Comparison of ENCODE assay signal across 39 cellular contexts in the genomic region with DNA sequence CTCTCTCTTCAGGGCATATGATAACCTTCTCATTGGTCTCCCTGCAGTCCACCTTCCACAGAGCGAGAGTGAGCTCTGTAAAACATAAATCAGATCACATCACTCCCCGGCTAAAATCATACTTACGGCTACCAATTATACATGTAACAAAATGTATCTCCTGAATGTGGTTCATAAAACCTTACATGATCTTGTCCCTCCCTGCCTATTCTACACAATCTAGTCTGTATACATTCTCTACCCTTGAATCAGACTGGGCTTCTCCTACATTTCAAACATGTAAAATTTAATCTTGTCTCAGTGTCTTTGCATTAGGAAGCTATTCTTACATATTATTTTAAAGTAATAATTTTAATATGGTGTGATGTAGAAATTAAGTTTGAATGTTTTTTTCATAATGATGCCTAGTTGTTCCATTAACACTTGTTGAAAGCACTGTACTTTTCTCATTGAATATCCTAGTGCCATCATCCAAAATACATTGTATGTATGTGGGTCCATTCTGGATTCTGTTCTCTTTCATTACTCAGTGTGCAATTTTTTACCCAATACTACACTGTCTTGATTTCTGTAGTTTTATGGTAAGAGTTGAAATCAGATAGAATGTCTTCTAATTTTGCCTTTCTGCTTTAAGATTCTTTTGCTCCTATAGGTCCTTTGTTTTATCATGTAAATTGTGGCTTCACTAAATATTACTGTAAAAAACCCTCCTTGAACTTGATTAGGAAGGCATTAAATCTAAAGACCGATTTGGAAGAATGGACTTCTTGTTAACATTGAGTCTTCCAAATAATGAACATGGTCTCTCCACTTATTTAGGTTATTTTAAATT.
"Had no signal": no experiment of that assay in that cellular context is flagged by ENCODE, and none has a peak within 500 bp of the region (broad histone marks: within the 10 kb centered on the region; RNA-seq: fewer than 3 reads in every experiment).

No MANE protein-coding gene starts in this region.

- H3K9me3 ChIP-seq: adrenal gland, ascending aorta, body of pancreas, breast epithelium had no signal

- H3K36me3 ChIP-seq: adrenal gland, ascending aorta, brain microvascular endothelial cell, breast epithelium, cardiac muscle cell had no signal

- H3K4me3 Mint-ChIP-seq: activated naive CD4-positive, alpha-beta T cell treated with anti-CD3 and anti-CD28 coated beads for 36 hours; activated naive CD4-positive, alpha-beta T cell treated with anti-CD3 and anti-CD28 coated beads, Interleukin-2, amount 10 ng/mL, durations not matched to agents 7 days and 5 days; activated naive CD4-positive, alpha-beta T cell treated with anti-CD3 and anti-CD28 coated beads, Interleukin-2, amount 50 U/mL, for 24 hours; activated naive CD8-positive, alpha-beta T cell; activated naive CD8-positive, alpha-beta T cell treated with anti-CD3 and anti-CD28 coated beads for 36 hours; activated naive CD8-positive, alpha-beta T cell treated with anti-CD3 and anti-CD28 coated beads, Interleukin-2, amount 10 ng/mL, durations not matched to agents 7 days and 5 days; activated naive CD8-positive, alpha-beta T cell treated with anti-CD3 and anti-CD28 coated beads, Interleukin-2, amount 50 U/mL, for 24 hours; activated T-cell treated with anti-CD3 and anti-CD28 coated beads, Interleukin-2, amount 50 U/mL, for 4 hours; activated T-cell treated with anti-CD3 and anti-CD28 coated beads, Interleukin-2, amount 50 U/mL, for 72 hours; activated T-helper 1 cell treated with anti-CD3 and anti-CD28 coated beads, Interleukin-12 subunit alpha, Interleukin-12 subunit beta, Interleukin-2, Interleukin-4 antibody, amounts not matched to agents 30 ng/mL and 10 ng/mL and 1 ng/mL, durations not matched to agents 14 hours and 24 hours and 36 hours; activated T-helper 17 cell treated with anti-CD3 and anti-CD28 coated beads, Interleukin-2, amount 50 U/mL, for 72 hours; brain; central memory CD8-positive, alpha-beta T cell had no signal

- DNase-seq: activated effector memory CD4-positive, alpha-beta T cell treated with anti-CD3 and anti-CD28 coated beads, Interleukin-2, amount 50 U/mL, for 16 hours; activated effector memory CD4-positive, alpha-beta T cell treated with Interleukin-2 at 50 U/mL for 16 hours; activated gamma-delta T cell; activated gamma-delta T cell treated with Interleukin-2 at 50 U/mL for 16 hours; activated naive CD4-positive, alpha-beta T cell; activated naive CD4-positive, alpha-beta T cell treated with anti-CD3 and anti-CD28 coated beads for 36 hours; activated naive CD4-positive, alpha-beta T cell treated with anti-CD3 and anti-CD28 coated beads, Interleukin-2, amount 10 ng/mL, durations not matched to agents 7 days and 5 days; activated naive CD4-positive, alpha-beta T cell treated with anti-CD3 and anti-CD28 coated beads, Interleukin-2, amount 50 U/mL, for 16 hours; activated naive CD4-positive, alpha-beta T cell treated with Interleukin-2 at 50 U/mL for 16 hours; activated naive CD8-positive, alpha-beta T cell treated with anti-CD3 and anti-CD28 coated beads for 36 hours; activated naive CD8-positive, alpha-beta T cell treated with anti-CD3 and anti-CD28 coated beads, Interleukin-2, amount 10 ng/mL, durations not matched to agents 7 days and 5 days; activated naive CD8-positive, alpha-beta T cell treated with anti-CD3 and anti-CD28 coated beads, Interleukin-2, amount 50 U/mL, for 24 hours; activated T-cell treated with anti-CD3 and anti-CD28 coated beads, Interleukin-2, amount 50 U/mL, for 4 hours; activated T-cell treated with anti-CD3 and anti-CD28 coated beads, Interleukin-2, amount 50 U/mL, for 48 hours; activated T-cell treated with anti-CD3 and anti-CD28 coated beads, Interleukin-2, amount 50 U/mL, for 72 hours; adrenal gland; amniotic stem cell; amygdala; anterior cingulate cortex; aorta; body of pancreas; brain microvascular endothelial cell; caudate nucleus; central memory CD4-positive, alpha-beta T cell; cerebellar nuclear complex had no signal

- H3K4me3 ChIP-seq: adrenal gland, ascending aorta, body of pancreas, breast epithelium, cardiac muscle cell had no signal

- H3K9me3 Mint-ChIP-seq: activated naive CD4-positive, alpha-beta T cell treated with anti-CD3 and anti-CD28 coated beads for 36 hours; activated naive CD4-positive, alpha-beta T cell treated with anti-CD3 and anti-CD28 coated beads, Interleukin-2, amount 10 ng/mL, durations not matched to agents 7 days and 5 days; activated naive CD8-positive, alpha-beta T cell treated with anti-CD3 and anti-CD28 coated beads for 36 hours; activated T-helper 1 cell treated with anti-CD3 and anti-CD28 coated beads, Interleukin-12 subunit alpha, Interleukin-12 subunit beta, Interleukin-2, Interleukin-4 antibody, amounts not matched to agents 30 ng/mL and 10 ng/mL and 1 ng/mL, durations not matched to agents 14 hours and 24 hours and 36 hours; activated T-helper 2 cell treated with anti-CD3 and anti-CD28 coated beads, Interferon-gamma antibody, Interleukin-2, Interleukin-4, amounts not matched to agents 10 μg/mL and 5 μg/mL and 100 μg/mL, durations not matched to agents 14 hours and 24 hours and 36 hours had no signal

- H3K36me3 Mint-ChIP-seq: activated naive CD4-positive, alpha-beta T cell treated with anti-CD3 and anti-CD28 coated beads, Interleukin-2, amount 10 ng/mL, durations not matched to agents 7 days and 5 days; activated naive CD4-positive, alpha-beta T cell treated with anti-CD3 and anti-CD28 coated beads, Interleukin-2, amount 50 U/mL, for 24 hours; activated naive CD4-positive, alpha-beta T cell treated with anti-CD3 and anti-CD28 coated beads, Interleukin-2, amount 50 U/mL, for 72 hours; activated naive CD8-positive, alpha-beta T cell; activated naive CD8-positive, alpha-beta T cell treated with anti-CD3 and anti-CD28 coated beads for 36 hours; activated naive CD8-positive, alpha-beta T cell treated with anti-CD3 and anti-CD28 coated beads, Interleukin-2, amount 10 ng/mL, durations not matched to agents 7 days and 5 days; brain had no signal

- H3K4me1 Mint-ChIP-seq: activated naive CD4-positive, alpha-beta T cell treated with anti-CD3 and anti-CD28 coated beads, Interleukin-2, amount 10 ng/mL, durations not matched to agents 7 days and 5 days; activated naive CD4-positive, alpha-beta T cell treated with anti-CD3 and anti-CD28 coated beads, Interleukin-2, amount 50 U/mL, for 24 hours; activated naive CD8-positive, alpha-beta T cell treated with anti-CD3 and anti-CD28 coated beads for 36 hours; activated naive CD8-positive, alpha-beta T cell treated with anti-CD3 and anti-CD28 coated beads, Interleukin-2, amount 10 ng/mL, durations not matched to agents 7 days and 5 days; activated naive CD8-positive, alpha-beta T cell treated with anti-CD3 and anti-CD28 coated beads, Interleukin-2, amount 50 U/mL, for 24 hours; activated T-helper 17 cell treated with anti-CD3 and anti-CD28 coated beads, Interleukin-2, amount 50 U/mL, for 72 hours; central memory CD8-positive, alpha-beta T cell had no signal

- FAIRE-seq: astrocyte, bronchial epithelial cell, colon had no signal

- H3K4me1 ChIP-seq: adrenal gland, ascending aorta, body of pancreas, breast epithelium had no signal

- ATAC-seq: activated naive CD4-positive, alpha-beta T cell treated with anti-CD3 and anti-CD28 coated beads, Interleukin-2, amount 50 U/mL, for 72 hours; activated naive CD8-positive, alpha-beta T cell treated with anti-CD3 and anti-CD28 coated beads, Interleukin-2, amount 50 U/mL, for 24 hours; activated T-cell treated with anti-CD3 and anti-CD28 coated beads, Interleukin-2, amount 50 U/mL, for 4 hours; activated T-cell treated with anti-CD3 and anti-CD28 coated beads, Interleukin-2, amount 50 U/mL, for 72 hours; activated T-helper 17 cell treated with anti-CD3 and anti-CD28 coated beads, Interleukin-2, amount 50 U/mL, for 72 hours; body of pancreas had no signal

- H3K27ac Mint-ChIP-seq: activated naive CD4-positive, alpha-beta T cell treated with anti-CD3 and anti-CD28 coated beads for 36 hours; activated naive CD4-positive, alpha-beta T cell treated with anti-CD3 and anti-CD28 coated beads, Interleukin-2, amount 10 ng/mL, durations not matched to agents 7 days and 5 days; activated naive CD4-positive, alpha-beta T cell treated with anti-CD3 and anti-CD28 coated beads, Interleukin-2, amount 50 U/mL, for 24 hours; activated naive CD4-positive, alpha-beta T cell treated with anti-CD3 and anti-CD28 coated beads, Interleukin-2, amount 50 U/mL, for 72 hours; activated naive CD8-positive, alpha-beta T cell; activated naive CD8-positive, alpha-beta T cell treated with anti-CD3 and anti-CD28 coated beads for 36 hours; activated naive CD8-positive, alpha-beta T cell treated with anti-CD3 and anti-CD28 coated beads, Interleukin-2, amount 10 ng/mL, durations not matched to agents 7 days and 5 days; activated naive CD8-positive, alpha-beta T cell treated with anti-CD3 and anti-CD28 coated beads, Interleukin-2, amount 50 U/mL, for 24 hours; activated T-cell treated with anti-CD3 and anti-CD28 coated beads, Interleukin-2, amount 50 U/mL, for 72 hours; activated T-helper 1 cell treated with anti-CD3 and anti-CD28 coated beads, Interleukin-12 subunit alpha, Interleukin-12 subunit beta, Interleukin-2, Interleukin-4 antibody, amounts not matched to agents 30 ng/mL and 10 ng/mL and 1 ng/mL, durations not matched to agents 14 hours and 24 hours and 36 hours; activated T-helper 17 cell treated with anti-CD3 and anti-CD28 coated beads, Interleukin-2, amount 50 U/mL, for 72 hours; activated T-helper 2 cell treated with anti-CD3 and anti-CD28 coated beads, Interferon-gamma antibody, Interleukin-2, Interleukin-4, amounts not matched to agents 10 μg/mL and 5 μg/mL and 100 μg/mL, durations not matched to agents 14 hours and 24 hours and 36 hours; brain had no signal

- H3K27ac ChIP-seq: adrenal gland, ascending aorta, body of pancreas, brain microvascular endothelial cell, breast epithelium, cardiac muscle cell had no signal

- H3K27me3 Mint-ChIP-seq: activated naive CD4-positive, alpha-beta T cell treated with anti-CD3 and anti-CD28 coated beads, Interleukin-2, amount 10 ng/mL, durations not matched to agents 7 days and 5 days; activated naive CD4-positive, alpha-beta T cell treated with anti-CD3 and anti-CD28 coated beads, Interleukin-2, amount 50 U/mL, for 24 hours; activated naive CD8-positive, alpha-beta T cell; activated naive CD8-positive, alpha-beta T cell treated with anti-CD3 and anti-CD28 coated beads for 36 hours; activated naive CD8-positive, alpha-beta T cell treated with anti-CD3 and anti-CD28 coated beads, Interleukin-2, amount 10 ng/mL, durations not matched to agents 7 days and 5 days; activated naive CD8-positive, alpha-beta T cell treated with anti-CD3 and anti-CD28 coated beads, Interleukin-2, amount 50 U/mL, for 24 hours; activated T-helper 17 cell treated with anti-CD3 and anti-CD28 coated beads, Interleukin-2, amount 50 U/mL, for 72 hours; central memory CD8-positive, alpha-beta T cell had no signal

- H3K27me3 ChIP-seq: adrenal gland, ascending aorta, brain microvascular endothelial cell, breast epithelium, cardiac muscle cell had no signal
